Comparison of ENCODE assay signal across 18 cellular contexts in the genomic region with DNA sequence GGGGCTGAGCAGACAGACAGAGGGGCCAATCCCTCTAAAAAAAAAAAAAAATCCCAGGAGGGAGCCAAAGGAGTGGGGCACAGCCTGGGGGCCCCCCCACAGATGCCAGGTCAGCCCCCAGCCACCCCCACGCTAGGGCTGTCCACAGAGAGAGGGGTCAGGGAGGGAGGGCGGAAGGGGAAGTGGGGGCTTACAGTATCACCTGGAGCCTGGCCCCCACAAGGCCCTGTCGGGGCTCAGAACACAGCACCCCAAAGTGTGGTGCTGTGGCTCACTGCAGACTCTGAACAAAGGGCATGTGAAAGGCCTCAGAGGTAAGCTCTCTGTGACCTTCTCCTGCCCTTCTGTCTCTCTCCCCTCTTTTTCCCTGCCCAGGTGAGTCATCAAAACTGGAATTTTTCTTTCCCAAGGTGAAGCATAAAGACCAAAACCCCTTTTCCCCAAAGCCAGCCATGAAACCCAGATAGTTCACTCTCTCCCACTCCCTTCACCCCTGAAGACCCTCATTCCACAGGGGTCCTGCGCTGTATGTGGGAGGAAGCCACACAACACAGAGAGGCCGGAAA. TPM values are rescaled to one million over a fixed set of nuclear protein-coding genes. Genes with fewer than 3 reads are reported as not detected.
DNase-seq lines count a peak whose midpoint lies in the region; ATAC-seq and TF ChIP-seq lines count a peak whose summit lies in the region.
"Had no signal": no experiment of that assay in that cellular context is flagged by ENCODE, and none has a peak within 500 bp of the region (broad histone marks: within the 10 kb centered on the region; RNA-seq: fewer than 3 reads in every experiment).

No MANE protein-coding gene starts in this region.

- peaks cover 0 to 17% (median 12%) of the 10 kb centered on the region in 3 donors for H3K27me3 Mint-ChIP-seq in naive B cell
- H3K27me3 Mint-ChIP-seq in stimulated activated naive CD8-positive, alpha-beta T cell treated with anti-CD3 and anti-CD28 coated beads, Interleukin-15, amount 100 ng/mL, for 72 hours, result no peaks in the 10 kb centered on the region
- H3K27me3 Mint-ChIP-seq: CD4-positive, CD25-positive, alpha-beta regulatory T cell had no signal

- H3K4me1 Mint-ChIP-seq in naive B cell, result peaks cover 19 to 33% (median 28%) of the 10 kb centered on the region in 3 donors
- H3K4me1 Mint-ChIP-seq in stimulated activated naive CD8-positive, alpha-beta T cell treated with anti-CD3 and anti-CD28 coated beads, Interleukin-15, amount 100 ng/mL, for 72 hours, result peaks cover 25% of the 10 kb centered on the region
- H3K4me1 Mint-ChIP-seq: CD4-positive, CD25-positive, alpha-beta regulatory T cell had no signal

- H3K4me3 ChIP-seq in mammary epithelial cell (replicated peaks in 1 of 3; ENCODE audit: insufficient read depth in 1 of 3, low read depth in 2 of 3, low read length in 3 of 3), result no peak overlapping the region
- H3K4me3 ChIP-seq: body of pancreas, lung, SK-N-MC had no signal

- no peak overlapping the region for H3K9ac ChIP-seq in mammary epithelial cell (ENCODE audit: insufficient read depth, low read length)

- WGBS in mammary epithelial cell (ENCODE audit: low coverage, missing lambda C conversion rate), result 80% methylated on average over 2 of the region's 5 CpGs

- TF ChIP-seq CTCF in mammary epithelial cell (conservative IDR thresholded peaks at IDR 0.05 in 1 of 2, IDR thresholded peaks at IDR 0.05 in 1 of 2; ENCODE audit: extremely low read depth in 1 of 2, insufficient read depth in 1 of 2, low read depth in 1 of 2, low read length in 2 of 2), result no peak

- H3K4me1 ChIP-seq in mammary epithelial cell (ENCODE audit: insufficient read depth, low read length), result no peaks in the 10 kb centered on the region

- H3K9me3 Mint-ChIP-seq in naive B cell, result no peaks in the 10 kb centered on the region
- no peaks in the 10 kb centered on the region for H3K9me3 Mint-ChIP-seq in stimulated activated naive CD8-positive, alpha-beta T cell treated with anti-CD3 and anti-CD28 coated beads, Interleukin-15, amount 100 ng/mL, for 72 hours
- H3K9me3 Mint-ChIP-seq: CD4-positive, CD25-positive, alpha-beta regulatory T cell had no signal

- in situ Hi-C loops in mammary epithelial cell (cut with MboI; ENCODE audit: low sequenced_read_pairs in 2 of 2), result no loop called here

- no TSS peak for BruUV-seq in mammary epithelial cell (replicated peaks; lab: Mats Ljungman, UMichigan)

- no peaks in the 10 kb centered on the region for H3K27me3 ChIP-seq in mammary epithelial cell (ENCODE audit: insufficient read depth, low read length)
- H3K27me3 ChIP-seq: body of pancreas had no signal

- no peaks in the 10 kb centered on the region for H3K36me3 ChIP-seq in mammary epithelial cell (ENCODE audit: insufficient read depth, low read length)

- H4K20me1 ChIP-seq in mammary epithelial cell (ENCODE audit: insufficient read depth, low read length), result no peaks in the 10 kb centered on the region

- H3K27ac Mint-ChIP-seq in naive B cell, result peak overlapping the region in 4 of 6 donors; percentile 56 to 87 (median 74)
- no peak overlapping the region for H3K27ac Mint-ChIP-seq in stimulated activated naive CD8-positive, alpha-beta T cell treated with anti-CD3 and anti-CD28 coated beads, Interleukin-15, amount 100 ng/mL, for 72 hours

- no peaks in the 10 kb centered on the region for H3K9me3 ChIP-seq in mammary epithelial cell (replicated peaks; ENCODE audit: insufficient read depth, low read length)
- H3K9me3 ChIP-seq: body of pancreas had no signal

- no peak for ATAC-seq in naive B cell (ENCODE audit: low read depth in 2 of 2)
- ATAC-seq in stimulated activated naive CD8-positive, alpha-beta T cell treated with anti-CD3 and anti-CD28 coated beads, Interleukin-15, amount 100 ng/mL, for 72 hours, result peak; percentile 26
- no peak for ATAC-seq in HG03432 (IDR thresholded peaks at IDR 0.05; ENCODE audit: unreplicated experiment)
- ATAC-seq: body of pancreas had no signal

- dilution Hi-C loops in mammary epithelial cell (cut with HindIII; ENCODE audit: low sequenced_read_pairs), result no loop called here

- peak overlapping the region in 3 of 8 donors; percentile 3 to 80 (median 14) for H3K4me3 Mint-ChIP-seq in naive B cell
- H3K4me3 Mint-ChIP-seq in stimulated activated naive CD8-positive, alpha-beta T cell treated with anti-CD3 and anti-CD28 coated beads, Interleukin-15, amount 100 ng/mL, for 72 hours, result no peak overlapping the region
- H3K4me3 Mint-ChIP-seq: CD4-positive, CD25-positive, alpha-beta regulatory T cell had no signal

- no peaks in the 10 kb centered on the region for H3K36me3 Mint-ChIP-seq in naive B cell
- H3K36me3 Mint-ChIP-seq: CD4-positive, CD25-positive, alpha-beta regulatory T cell had no signal

- intact Hi-C loops in mammary epithelial cell (cut with micrococcal nuclease), result no loop called here

- DNase-seq in M059J (ENCODE audit: low read depth), result peak; percentile 35
- DNase-seq in mammary epithelial cell, result peak; percentile 9
- no peak for DNase-seq in naive B cell
- no peak for DNase-seq in stimulated activated naive CD8-positive, alpha-beta T cell treated with anti-CD3 and anti-CD28 coated beads, Interleukin-15, amount 100 ng/mL, for 72 hours
- no peak for DNase-seq in activated CD4-positive, alpha-beta T cell treated with anti-CD3 and anti-CD28 coated beads, Interleukin-2, amount 50 U/mL, for 1 hour
- DNase-seq in activated CD4-positive, alpha-beta T cell treated with anti-CD3 and anti-CD28 coated beads, Interleukin-2, amount 50 U/mL, for 48 hours, result no peak
- no peak for DNase-seq in T-helper 2 cell
- DNase-seq: activated effector memory CD4-positive, alpha-beta T cell treated with anti-CD3 and anti-CD28 coated beads, Interleukin-2, amount 50 U/mL, for 16 hours; body of pancreas; CD4-positive, CD25-positive, alpha-beta regulatory T cell; effector CD4-positive, alpha-beta T cell; EL; NCI-H1436; NCI-H345; occipital lobe had no signal

- H3K27ac ChIP-seq in mammary epithelial cell (ENCODE audit: insufficient read depth, low read depth, low read length), result no peak overlapping the region
- H3K27ac ChIP-seq: body of pancreas, SK-N-MC had no signal

- H3K79me2 ChIP-seq in mammary epithelial cell (ENCODE audit: insufficient read depth, low read length), result no peaks in the 10 kb centered on the region

- no peak overlapping the region for H2AFZ ChIP-seq in mammary epithelial cell (ENCODE audit: low read depth, low read length)

- H3K4me2 ChIP-seq in mammary epithelial cell (ENCODE audit: insufficient read depth, low read depth, low read length), result no peak overlapping the region

- CTCF ChIA-PET in mammary epithelial cell (lab: Charles Lee; ENCODE audit: low non-redundant PET), result no interaction called here

RNA-seq across cellular contexts. Expression of a gene that starts 13.9 kb away (rescaled TPM):
- total RNA-seq in M059J (2014; rRNA removed; shearing (Covaris generic)), result 36.3 and 51.1 TPM in 2 replicates
- total RNA-seq in mammary epithelial cell, result 1 to 10 TPM; 5.1 to 7.3 TPM
- polyA plus RNA-seq in mammary epithelial cell (0.88 TPM), naive B cell (ENCODE audit: low read depth in 6 of 6) (100 to 1,000 TPM; 103 to 150 (median 124) TPM)
- polyA minus RNA-seq in mammary epithelial cell, result not detected

Comparison
In these comparisons a context has a peak if more than half of its experiments do, and no peak if none do; other contexts are left out.
1. DNase-seq: peak in M059J (single experiment) and mammary epithelial cell (single experiment); none in naive B cell (single experiment), stimulated activated naive CD8-positive, alpha-beta T cell treated with anti-CD3 and anti-CD28 coated beads, Interleukin-15, amount 100 ng/mL, for 72 hours (0 of 2), activated CD4-positive, alpha-beta T cell treated with anti-CD3 and anti-CD28 coated beads, Interleukin-2, amount 50 U/mL, for 1 hour (single experiment), activated CD4-positive, alpha-beta T cell treated with anti-CD3 and anti-CD28 coated beads, Interleukin-2, amount 50 U/mL, for 48 hours (0 of 2) and T-helper 2 cell (0 of 5).
2. H3K27ac Mint-ChIP-seq: peak in naive B cell (4 of 6); none in stimulated activated naive CD8-positive, alpha-beta T cell treated with anti-CD3 and anti-CD28 coated beads, Interleukin-15, amount 100 ng/mL, for 72 hours (0 of 2).